ENCODE assay signal across 16 cellular contexts in the genomic region with DNA sequence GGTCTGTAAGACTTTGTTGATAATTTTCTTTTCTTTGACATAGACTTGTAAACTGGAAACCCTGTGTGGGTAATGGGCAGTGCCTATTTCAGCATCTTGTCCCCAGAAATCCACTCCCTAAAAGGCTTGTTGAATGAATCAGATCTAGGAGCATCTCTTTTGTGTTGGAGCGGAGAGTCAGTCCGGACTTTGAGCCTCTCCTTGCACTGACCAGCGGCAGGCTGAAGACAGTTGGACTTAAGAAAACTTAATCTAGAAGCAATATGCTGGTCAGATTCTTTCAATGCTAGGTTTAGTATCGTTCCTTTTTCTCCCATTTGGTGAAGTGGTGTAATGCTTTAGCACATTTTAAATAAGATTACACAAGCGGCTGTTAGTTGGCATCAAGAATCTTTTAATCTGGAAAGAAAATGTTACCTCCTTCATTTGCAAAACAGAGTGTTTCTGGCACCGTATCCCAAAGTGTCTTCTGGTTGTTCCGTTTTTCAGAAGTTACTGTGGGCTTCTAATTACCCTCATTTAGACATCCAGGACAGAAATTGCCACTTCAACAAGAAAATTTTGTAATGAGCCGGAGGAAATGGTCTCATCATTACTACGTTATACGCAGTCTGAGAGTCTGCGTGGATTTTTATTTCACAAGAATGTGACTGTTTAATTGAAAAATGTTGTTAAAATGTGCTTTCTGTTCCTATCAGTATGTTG.
DNase-seq lines count a peak whose midpoint lies in the region; ATAC-seq and TF ChIP-seq lines count a peak whose summit lies in the region.
"Had no signal": no experiment of that assay in that cellular context is flagged by ENCODE, and none has a peak within 500 bp of the region (broad histone marks: within the 10 kb centered on the region; RNA-seq: fewer than 3 reads in every experiment).

No MANE protein-coding gene starts in this region.

- WGBS in gastroesophageal sphincter (ENCODE audit: low coverage in 1 of 2), 2 donors = 51 to 64% methylated on average over 10 to 11 of the region's 11 CpGs

- no peaks in the 10 kb centered on the region for H3K36me3 ChIP-seq in gastroesophageal sphincter
- H3K36me3 ChIP-seq: breast epithelium, tibial artery had no signal

- H3K4me1 ChIP-seq in gastroesophageal sphincter = peaks cover 0 to 62% (median 7%) of the 10 kb centered on the region in 3 donors
- H3K4me1 ChIP-seq: breast epithelium had no signal

- no peak for TF ChIP-seq POLR2A in gastroesophageal sphincter (IDR thresholded peaks at IDR 0.05)

- no peak for TF ChIP-seq EP300 in gastroesophageal sphincter (IDR thresholded peaks at IDR 0.05)

- ATAC-seq in gastroesophageal sphincter (peak; percentile 28), GM18909 (IDR thresholded peaks at IDR 0.05; ENCODE audit: poor library complexity, unreplicated experiment) (no peak), sciatic nerve (no peak)

- DNase-seq in SIG-M5 treated with dmso at 0.1 percent for 504 hours (lab: John Stamatoyannopoulos, UW; ENCODE audit: unreplicated experiment) (peak; percentile 78), SIG-M5 (lab: John Stamatoyannopoulos, UW) (no peak), SKM-1 (lab: John Stamatoyannopoulos, UW; ENCODE audit: unreplicated experiment) (peak; percentile 11), superior temporal gyrus (ENCODE audit: extremely low spot score) (peak; percentile 51), OCI-M2 (lab: John Stamatoyannopoulos, UW; ENCODE audit: unreplicated experiment) (no peak), sciatic nerve (ENCODE audit: low spot score) (no peak)
- DNase-seq: activated gamma-delta T cell treated with Interleukin-2 at 50 U/mL for 16 hours; effector memory CD4-positive, alpha-beta T cell; head of caudate nucleus; NCI-H1105 treated with DMSO at 0.1 percent for 48 hours; RPMI8226; T1000; tibial artery had no signal

- TF ChIP-seq CTCF in gastroesophageal sphincter (IDR thresholded peaks at IDR 0.05) = peak in 1 of 4 experiments; percentile 3

- H3K27ac ChIP-seq in gastroesophageal sphincter = peak overlapping the region; percentile 9 to 71 (median 50)
- H3K27ac ChIP-seq: breast epithelium, tibial artery had no signal

- intact Hi-C loops in sciatic nerve (cut with DNase I) = no loop called here

- no peaks in the 10 kb centered on the region for H3K9me3 ChIP-seq in gastroesophageal sphincter
- H3K9me3 ChIP-seq: breast epithelium, tibial artery had no signal

- H3K4me3 ChIP-seq in gastroesophageal sphincter = peak overlapping the region in 1 of 2 donors; percentile 2
- H3K4me3 ChIP-seq: breast epithelium, tibial artery had no signal

- H3K27me3 ChIP-seq in gastroesophageal sphincter = no peaks in the 10 kb centered on the region
- H3K27me3 ChIP-seq: breast epithelium, tibial artery had no signal

Comparison
In these comparisons a context has a peak if more than half of its experiments do, and no peak if none do; other contexts are left out.
1. DNase-seq: peak in SIG-M5 treated with dmso at 0.1 percent for 504 hours (single experiment), SKM-1 (single experiment) and superior temporal gyrus (single experiment); none in SIG-M5 (single experiment), OCI-M2 (single experiment) and sciatic nerve (single experiment).